ENCODE assay signal across 1 cellular context in the genomic region with DNA sequence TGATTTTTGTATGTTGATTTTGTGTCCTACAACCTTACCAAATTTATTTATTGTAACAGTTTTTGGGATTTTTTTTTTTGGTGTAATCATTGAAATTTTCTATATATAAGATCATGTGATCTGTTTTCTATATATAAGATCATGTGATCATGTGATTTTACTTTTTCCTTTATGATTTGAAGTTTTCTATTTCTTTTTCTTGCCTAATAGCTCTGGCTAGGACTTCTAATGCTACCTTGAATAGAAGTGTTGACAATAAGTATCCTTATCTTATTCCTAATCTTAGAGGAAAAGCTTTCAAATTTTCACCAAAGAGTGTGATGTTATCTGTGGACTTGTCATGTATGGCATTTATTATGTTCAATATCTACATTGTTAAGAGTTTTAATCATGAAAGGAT.
TF ChIP-seq lines count a peak whose summit lies in the region.

No MANE protein-coding gene starts in this region.

TF ChIP-seq in HCT116, 20 proteins besides CTCF, POLR2A, EP300 and RAD21 (continued from another document):
- TF ChIP-seq, protein P1, sequence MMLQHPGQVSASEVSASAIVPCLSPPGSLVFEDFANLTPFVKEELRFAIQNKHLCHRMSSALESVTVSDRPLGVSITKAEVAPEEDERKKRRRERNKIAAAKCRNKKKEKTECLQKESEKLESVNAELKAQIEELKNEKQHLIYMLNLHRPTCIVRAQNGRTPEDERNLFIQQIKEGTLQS (IDR thresholded peaks at IDR 0.05) = no peak
- TF ChIP-seq ZNF274 (IDR thresholded peaks at IDR 0.05; ENCODE audit: low read depth, low read length) = no peak
- no peak for TF ChIP-seq ELF1 (IDR thresholded peaks at IDR 0.05; ENCODE audit: borderline replicate concordance, low read depth)
- no peak for TF ChIP-seq TCF7L2 (IDR thresholded peaks at IDR 0.05; ENCODE audit: borderline replicate concordance, extremely low read depth, insufficient read depth, insufficient read length)
- no peak for TF ChIP-seq YY1 (IDR thresholded peaks at IDR 0.05; ENCODE audit: extremely low read depth, insufficient replicate concordance, low read depth, low read length)
- TF ChIP-seq CBX3 (IDR thresholded peaks at IDR 0.05; ENCODE audit: low read depth) = no peak
- TF ChIP-seq, protein P2, sequence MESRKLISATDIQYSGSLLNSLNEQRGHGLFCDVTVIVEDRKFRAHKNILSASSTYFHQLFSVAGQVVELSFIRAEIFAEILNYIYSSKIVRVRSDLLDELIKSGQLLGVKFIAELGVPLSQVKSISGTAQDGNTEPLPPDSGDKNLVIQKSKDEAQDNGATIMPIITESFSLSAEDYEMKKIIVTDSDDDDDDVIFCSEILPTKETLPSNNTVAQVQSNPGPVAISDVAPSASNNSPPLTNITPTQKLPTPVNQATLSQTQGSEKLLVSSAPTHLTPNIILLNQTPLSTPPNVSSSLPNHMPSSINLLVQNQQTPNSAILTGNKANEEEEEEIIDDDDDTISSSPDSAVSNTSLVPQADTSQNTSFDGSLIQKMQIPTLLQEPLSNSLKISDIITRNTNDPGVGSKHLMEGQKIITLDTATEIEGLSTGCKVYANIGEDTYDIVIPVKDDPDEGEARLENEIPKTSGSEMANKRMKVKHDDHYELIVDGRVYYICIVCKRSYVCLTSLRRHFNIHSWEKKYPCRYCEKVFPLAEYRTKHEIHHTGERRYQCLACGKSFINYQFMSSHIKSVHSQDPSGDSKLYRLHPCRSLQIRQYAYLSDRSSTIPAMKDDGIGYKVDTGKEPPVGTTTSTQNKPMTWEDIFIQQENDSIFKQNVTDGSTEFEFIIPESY (IDR thresholded peaks at IDR 0.05; ENCODE audit: extremely low read depth, insufficient replicate concordance, low read length) = no peak
- TF ChIP-seq SRF (IDR thresholded peaks at IDR 0.05; ENCODE audit: low read depth) = no peak
- TF ChIP-seq EZH2 (IDR thresholded peaks at IDR 0.05) = no peak
- no peak for TF ChIP-seq CEBPB (IDR thresholded peaks at IDR 0.05; ENCODE audit: low read depth)
- TF ChIP-seq EZH2phosphoT487 (IDR thresholded peaks at IDR 0.05; ENCODE audit: borderline replicate concordance) = no peak
- TF ChIP-seq, protein P3, sequence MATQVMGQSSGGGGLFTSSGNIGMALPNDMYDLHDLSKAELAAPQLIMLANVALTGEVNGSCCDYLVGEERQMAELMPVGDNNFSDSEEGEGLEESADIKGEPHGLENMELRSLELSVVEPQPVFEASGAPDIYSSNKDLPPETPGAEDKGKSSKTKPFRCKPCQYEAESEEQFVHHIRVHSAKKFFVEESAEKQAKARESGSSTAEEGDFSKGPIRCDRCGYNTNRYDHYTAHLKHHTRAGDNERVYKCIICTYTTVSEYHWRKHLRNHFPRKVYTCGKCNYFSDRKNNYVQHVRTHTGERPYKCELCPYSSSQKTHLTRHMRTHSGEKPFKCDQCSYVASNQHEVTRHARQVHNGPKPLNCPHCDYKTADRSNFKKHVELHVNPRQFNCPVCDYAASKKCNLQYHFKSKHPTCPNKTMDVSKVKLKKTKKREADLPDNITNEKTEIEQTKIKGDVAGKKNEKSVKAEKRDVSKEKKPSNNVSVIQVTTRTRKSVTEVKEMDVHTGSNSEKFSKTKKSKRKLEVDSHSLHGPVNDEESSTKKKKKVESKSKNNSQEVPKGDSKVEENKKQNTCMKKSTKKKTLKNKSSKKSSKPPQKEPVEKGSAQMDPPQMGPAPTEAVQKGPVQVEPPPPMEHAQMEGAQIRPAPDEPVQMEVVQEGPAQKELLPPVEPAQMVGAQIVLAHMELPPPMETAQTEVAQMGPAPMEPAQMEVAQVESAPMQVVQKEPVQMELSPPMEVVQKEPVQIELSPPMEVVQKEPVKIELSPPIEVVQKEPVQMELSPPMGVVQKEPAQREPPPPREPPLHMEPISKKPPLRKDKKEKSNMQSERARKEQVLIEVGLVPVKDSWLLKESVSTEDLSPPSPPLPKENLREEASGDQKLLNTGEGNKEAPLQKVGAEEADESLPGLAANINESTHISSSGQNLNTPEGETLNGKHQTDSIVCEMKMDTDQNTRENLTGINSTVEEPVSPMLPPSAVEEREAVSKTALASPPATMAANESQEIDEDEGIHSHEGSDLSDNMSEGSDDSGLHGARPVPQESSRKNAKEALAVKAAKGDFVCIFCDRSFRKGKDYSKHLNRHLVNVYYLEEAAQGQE (IDR thresholded peaks at IDR 0.05; ENCODE audit: low read depth) = no peak
